10 cellular contexts compared by ENCODE assay signal in the genomic region with DNA sequence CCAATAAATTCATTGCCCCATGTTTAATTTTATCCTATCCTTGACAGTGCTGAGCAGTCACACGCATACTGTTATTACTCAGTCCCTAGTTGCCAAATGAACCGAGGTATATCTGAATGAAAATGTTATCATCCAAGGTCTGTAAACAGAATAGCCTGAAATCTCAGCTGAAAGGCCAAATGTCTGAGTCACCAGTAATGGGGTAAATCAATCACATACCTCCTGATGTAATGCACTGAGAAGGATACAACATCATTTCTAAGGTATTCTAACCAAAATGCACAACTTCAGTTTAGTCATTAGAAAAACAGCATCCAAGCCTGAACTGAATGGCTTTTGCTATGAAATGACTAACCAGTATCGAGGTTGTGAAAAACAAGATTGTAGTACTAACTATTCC.
DNase-seq lines count a peak whose midpoint lies in the region; ATAC-seq and TF ChIP-seq lines count a peak whose summit lies in the region.
"Had no signal": no experiment of that assay in that cellular context is flagged by ENCODE, and none has a peak within 500 bp of the region (broad histone marks: within the 10 kb centered on the region; RNA-seq: fewer than 3 reads in every experiment).

No MANE protein-coding gene starts in this region.

- no peak for TF ChIP-seq EP300 in gastroesophageal sphincter (IDR thresholded peaks at IDR 0.05)

- no peaks in the 10 kb centered on the region for H3K9me3 Mint-ChIP-seq in activated naive CD8-positive, alpha-beta T cell treated with anti-CD3 and anti-CD28 coated beads, Interleukin-2, amount 50 U/mL, for 24 hours
- no peaks in the 10 kb centered on the region for H3K9me3 Mint-ChIP-seq in activated naive CD8-positive, alpha-beta T cell treated with anti-CD3 and anti-CD28 coated beads for 36 hours
- no peaks in the 10 kb centered on the region for H3K9me3 Mint-ChIP-seq in stimulated activated effector memory CD8-positive, alpha-beta T cell treated with anti-CD3 and anti-CD28 coated beads, Interleukin-12 subunit alpha, Interleukin-12 subunit beta, amount 100 ng/mL, for 72 hours

- peak; percentile 52 for ATAC-seq in activated naive CD8-positive, alpha-beta T cell treated with anti-CD3 and anti-CD28 coated beads, Interleukin-2, amount 50 U/mL, for 24 hours
- peak; percentile 93 for ATAC-seq in SK-N-SH treated with all-trans-retinoic acid at 6 μM for 48 hours
- peak; percentile 95 for ATAC-seq in stimulated activated effector memory CD8-positive, alpha-beta T cell treated with anti-CD3 and anti-CD28 coated beads, Interleukin-12 subunit alpha, Interleukin-12 subunit beta, amount 100 ng/mL, for 72 hours
- ATAC-seq in gastroesophageal sphincter: no peak
- ATAC-seq in HG03460 (IDR thresholded peaks at IDR 0.05; ENCODE audit: unreplicated experiment): no peak

- no peak overlapping the region for H3K27ac ChIP-seq in gastroesophageal sphincter

- H3K27me3 ChIP-seq in gastroesophageal sphincter: no peaks in the 10 kb centered on the region
- H3K27me3 ChIP-seq: BE2C had no signal

- no peak overlapping the region for H3K27ac Mint-ChIP-seq in activated naive CD8-positive, alpha-beta T cell treated with anti-CD3 and anti-CD28 coated beads, Interleukin-2, amount 50 U/mL, for 24 hours
- no peak overlapping the region for H3K27ac Mint-ChIP-seq in activated naive CD8-positive, alpha-beta T cell treated with anti-CD3 and anti-CD28 coated beads for 36 hours
- peak overlapping the region; percentile 14 for H3K27ac Mint-ChIP-seq in stimulated activated effector memory CD8-positive, alpha-beta T cell treated with anti-CD3 and anti-CD28 coated beads, Interleukin-12 subunit alpha, Interleukin-12 subunit beta, amount 100 ng/mL, for 72 hours

- no peak for TF ChIP-seq CTCF in gastroesophageal sphincter (IDR thresholded peaks at IDR 0.05)

- peaks cover 2% of the 10 kb centered on the region for H3K27me3 Mint-ChIP-seq in activated naive CD8-positive, alpha-beta T cell treated with anti-CD3 and anti-CD28 coated beads, Interleukin-2, amount 50 U/mL, for 24 hours
- H3K27me3 Mint-ChIP-seq in activated naive CD8-positive, alpha-beta T cell treated with anti-CD3 and anti-CD28 coated beads for 36 hours: peaks cover 9% of the 10 kb centered on the region

- peaks cover 6% of the 10 kb centered on the region for H3K36me3 Mint-ChIP-seq in activated naive CD8-positive, alpha-beta T cell treated with anti-CD3 and anti-CD28 coated beads, Interleukin-2, amount 50 U/mL, for 24 hours (ENCODE audit: low read depth)
- peaks cover 4% of the 10 kb centered on the region for H3K36me3 Mint-ChIP-seq in activated naive CD8-positive, alpha-beta T cell treated with anti-CD3 and anti-CD28 coated beads for 36 hours
- H3K36me3 Mint-ChIP-seq in stimulated activated effector memory CD8-positive, alpha-beta T cell treated with anti-CD3 and anti-CD28 coated beads, Interleukin-12 subunit alpha, Interleukin-12 subunit beta, amount 100 ng/mL, for 72 hours: no peaks in the 10 kb centered on the region

- TF ChIP-seq POLR2A in gastroesophageal sphincter (IDR thresholded peaks at IDR 0.05): no peak

- no peak overlapping the region for H3K4me3 Mint-ChIP-seq in activated naive CD8-positive, alpha-beta T cell treated with anti-CD3 and anti-CD28 coated beads, Interleukin-2, amount 50 U/mL, for 24 hours
- H3K4me3 Mint-ChIP-seq in activated naive CD8-positive, alpha-beta T cell treated with anti-CD3 and anti-CD28 coated beads for 36 hours: no peak overlapping the region
- H3K4me3 Mint-ChIP-seq in stimulated activated effector memory CD8-positive, alpha-beta T cell treated with anti-CD3 and anti-CD28 coated beads, Interleukin-12 subunit alpha, Interleukin-12 subunit beta, amount 100 ng/mL, for 72 hours: no peak overlapping the region

- peaks cover 9% of the 10 kb centered on the region for H3K4me1 Mint-ChIP-seq in activated naive CD8-positive, alpha-beta T cell treated with anti-CD3 and anti-CD28 coated beads, Interleukin-2, amount 50 U/mL, for 24 hours
- peaks cover 5% of the 10 kb centered on the region for H3K4me1 Mint-ChIP-seq in activated naive CD8-positive, alpha-beta T cell treated with anti-CD3 and anti-CD28 coated beads for 36 hours
- H3K4me1 Mint-ChIP-seq in stimulated activated effector memory CD8-positive, alpha-beta T cell treated with anti-CD3 and anti-CD28 coated beads, Interleukin-12 subunit alpha, Interleukin-12 subunit beta, amount 100 ng/mL, for 72 hours: peaks cover 39% of the 10 kb centered on the region

- peaks cover 0 to 11% of the 10 kb centered on the region in 2 donors for H3K36me3 ChIP-seq in gastroesophageal sphincter

- WGBS in gastroesophageal sphincter (ENCODE audit: low coverage in 1 of 2), 2 donors: 23 to 61% methylated on average over 2 to 3 of the region's 3 CpGs

- H3K4me1 ChIP-seq in gastroesophageal sphincter: no peaks in the 10 kb centered on the region
- H3K4me1 ChIP-seq: BE2C had no signal

- H3K9me3 ChIP-seq in gastroesophageal sphincter: no peaks in the 10 kb centered on the region
- H3K9me3 ChIP-seq: BE2C had no signal

- no peak for DNase-seq in activated naive CD8-positive, alpha-beta T cell treated with anti-CD3 and anti-CD28 coated beads, Interleukin-2, amount 50 U/mL, for 24 hours
- no peak for DNase-seq in activated naive CD8-positive, alpha-beta T cell treated with anti-CD3 and anti-CD28 coated beads for 36 hours
- peak; percentile 99 for DNase-seq in fibroblast of peridontal ligament (ENCODE audit: extremely low read depth)
- no peak for DNase-seq in stimulated activated effector memory CD8-positive, alpha-beta T cell treated with anti-CD3 and anti-CD28 coated beads, Interleukin-12 subunit alpha, Interleukin-12 subunit beta, amount 100 ng/mL, for 72 hours (ENCODE audit: low spot score in 2 of 2)
- no peak for DNase-seq in activated CD4-positive, CD25-positive, alpha-beta regulatory T cell treated with anti-CD3 and anti-CD28 coated beads, Interleukin-2, amount 50 U/mL, for 72 hours
- DNase-seq: BE2C, foreskin melanocyte had no signal

- no peak overlapping the region for H3K4me3 ChIP-seq in gastroesophageal sphincter

TF ChIP-seq in SK-N-SH treated with all-trans-retinoic acid at 6 μM for 48 hours, 23 proteins besides CTCF, POLR2A, EP300 and RAD21:
- TF ChIP-seq, protein P1, sequence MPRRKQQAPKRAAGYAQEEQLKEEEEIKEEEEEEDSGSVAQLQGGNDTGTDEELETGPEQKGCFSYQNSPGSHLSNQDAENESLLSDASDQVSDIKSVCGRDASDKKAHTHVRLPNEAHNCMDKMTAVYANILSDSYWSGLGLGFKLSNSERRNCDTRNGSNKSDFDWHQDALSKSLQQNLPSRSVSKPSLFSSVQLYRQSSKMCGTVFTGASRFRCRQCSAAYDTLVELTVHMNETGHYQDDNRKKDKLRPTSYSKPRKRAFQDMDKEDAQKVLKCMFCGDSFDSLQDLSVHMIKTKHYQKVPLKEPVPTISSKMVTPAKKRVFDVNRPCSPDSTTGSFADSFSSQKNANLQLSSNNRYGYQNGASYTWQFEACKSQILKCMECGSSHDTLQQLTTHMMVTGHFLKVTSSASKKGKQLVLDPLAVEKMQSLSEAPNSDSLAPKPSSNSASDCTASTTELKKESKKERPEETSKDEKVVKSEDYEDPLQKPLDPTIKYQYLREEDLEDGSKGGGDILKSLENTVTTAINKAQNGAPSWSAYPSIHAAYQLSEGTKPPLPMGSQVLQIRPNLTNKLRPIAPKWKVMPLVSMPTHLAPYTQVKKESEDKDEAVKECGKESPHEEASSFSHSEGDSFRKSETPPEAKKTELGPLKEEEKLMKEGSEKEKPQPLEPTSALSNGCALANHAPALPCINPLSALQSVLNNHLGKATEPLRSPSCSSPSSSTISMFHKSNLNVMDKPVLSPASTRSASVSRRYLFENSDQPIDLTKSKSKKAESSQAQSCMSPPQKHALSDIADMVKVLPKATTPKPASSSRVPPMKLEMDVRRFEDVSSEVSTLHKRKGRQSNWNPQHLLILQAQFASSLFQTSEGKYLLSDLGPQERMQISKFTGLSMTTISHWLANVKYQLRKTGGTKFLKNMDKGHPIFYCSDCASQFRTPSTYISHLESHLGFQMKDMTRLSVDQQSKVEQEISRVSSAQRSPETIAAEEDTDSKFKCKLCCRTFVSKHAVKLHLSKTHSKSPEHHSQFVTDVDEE (CRISPR knock-in tag; IDR thresholded peaks at IDR 0.05): no peak
- TF ChIP-seq ESRRG (CRISPR knock-in tag; IDR thresholded peaks at IDR 0.05) (no peak), ZNF8 (CRISPR knock-in tag; IDR thresholded peaks at IDR 0.05) (no peak), ISL1 (CRISPR knock-in tag; IDR thresholded peaks at IDR 0.05) (peak; percentile 77)
- TF ChIP-seq, protein P2, sequence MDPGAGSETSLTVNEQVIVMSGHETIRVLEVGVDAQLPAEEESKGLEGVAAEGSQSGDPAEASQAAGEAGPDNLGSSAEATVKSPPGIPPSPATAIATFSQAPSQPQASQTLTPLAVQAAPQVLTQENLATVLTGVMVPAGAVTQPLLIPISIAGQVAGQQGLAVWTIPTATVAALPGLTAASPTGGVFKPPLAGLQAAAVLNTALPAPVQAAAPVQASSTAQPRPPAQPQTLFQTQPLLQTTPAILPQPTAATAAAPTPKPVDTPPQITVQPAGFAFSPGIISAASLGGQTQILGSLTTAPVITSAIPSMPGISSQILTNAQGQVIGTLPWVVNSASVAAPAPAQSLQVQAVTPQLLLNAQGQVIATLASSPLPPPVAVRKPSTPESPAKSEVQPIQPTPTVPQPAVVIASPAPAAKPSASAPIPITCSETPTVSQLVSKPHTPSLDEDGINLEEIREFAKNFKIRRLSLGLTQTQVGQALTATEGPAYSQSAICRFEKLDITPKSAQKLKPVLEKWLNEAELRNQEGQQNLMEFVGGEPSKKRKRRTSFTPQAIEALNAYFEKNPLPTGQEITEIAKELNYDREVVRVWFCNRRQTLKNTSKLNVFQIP (CRISPR knock-in tag; IDR thresholded peaks at IDR 0.05; ENCODE audit: borderline replicate concordance, low read depth): no peak

Comparison
In these comparisons a context has a peak if more than half of its experiments do, and no peak if none do; other contexts are left out.
1. ATAC-seq: peak in activated naive CD8-positive, alpha-beta T cell treated with anti-CD3 and anti-CD28 coated beads, Interleukin-2, amount 50 U/mL, for 24 hours (single experiment), SK-N-SH treated with all-trans-retinoic acid at 6 μM for 48 hours (single experiment) and stimulated activated effector memory CD8-positive, alpha-beta T cell treated with anti-CD3 and anti-CD28 coated beads, Interleukin-12 subunit alpha, Interleukin-12 subunit beta, amount 100 ng/mL, for 72 hours (single experiment); none in gastroesophageal sphincter (single experiment) and HG03460 (single experiment).